ENCODE assay signal across 15 cellular contexts in the genomic region with DNA sequence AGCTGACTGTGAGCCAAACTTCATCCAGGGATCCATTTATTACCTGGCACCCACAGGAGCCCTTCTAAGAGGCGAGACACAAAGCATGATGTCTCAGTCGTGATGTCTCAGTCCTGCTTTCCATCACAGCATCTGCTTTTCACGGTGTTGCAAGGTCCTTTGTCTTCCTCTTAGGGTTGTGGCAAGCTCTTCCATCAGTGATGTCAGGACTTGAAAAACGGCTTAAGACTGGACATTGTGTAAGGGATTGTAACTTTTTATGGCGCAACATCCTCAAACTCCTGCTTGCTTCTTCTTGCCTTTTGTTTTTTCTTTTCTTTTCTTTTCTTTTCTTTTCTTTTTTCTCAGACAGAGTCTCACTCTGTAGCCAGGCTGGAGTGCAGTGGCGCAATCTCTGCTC.
"Had no signal": no experiment of that assay in that cellular context is flagged by ENCODE, and none has a peak within 500 bp of the region (broad histone marks: within the 10 kb centered on the region; RNA-seq: fewer than 3 reads in every experiment).

No MANE protein-coding gene starts in this region.

- H3K36me3 Mint-ChIP-seq: activated naive CD4-positive, alpha-beta T cell treated with anti-CD3 and anti-CD28 coated beads, Interleukin-2, amount 50 U/mL, for 24 hours; naive B cell; stimulated activated effector memory CD8-positive, alpha-beta T cell treated with anti-CD3 and anti-CD28 coated beads, Interleukin-12 subunit alpha, Interleukin-12 subunit beta, amount 100 ng/mL, for 72 hours had no signal

- ATAC-seq: lower lobe of right lung; stimulated activated effector memory CD8-positive, alpha-beta T cell treated with anti-CD3 and anti-CD28 coated beads, Interleukin-12 subunit alpha, Interleukin-12 subunit beta, amount 100 ng/mL, for 72 hours had no signal

- H3K9me3 Mint-ChIP-seq: activated naive CD4-positive, alpha-beta T cell treated with anti-CD3 and anti-CD28 coated beads, Interleukin-2, amount 50 U/mL, for 24 hours; activated T-cell treated with anti-CD3 and anti-CD28 coated beads, Interleukin-2, amount 50 U/mL, for 24 hours; stimulated activated effector memory CD8-positive, alpha-beta T cell treated with anti-CD3 and anti-CD28 coated beads, Interleukin-12 subunit alpha, Interleukin-12 subunit beta, amount 100 ng/mL, for 72 hours had no signal

- H3K27ac ChIP-seq: esophagus squamous epithelium, lower lobe of right lung, right atrium auricular region, thyroid gland, uterus had no signal

- H3K27me3 ChIP-seq: esophagus squamous epithelium, right atrium auricular region, thyroid gland, uterus had no signal

- H3K27ac Mint-ChIP-seq: activated naive CD4-positive, alpha-beta T cell treated with anti-CD3 and anti-CD28 coated beads, Interleukin-2, amount 50 U/mL, for 24 hours; activated T-cell treated with anti-CD3 and anti-CD28 coated beads, Interleukin-2, amount 50 U/mL, for 24 hours; naive B cell; stimulated activated effector memory CD8-positive, alpha-beta T cell treated with anti-CD3 and anti-CD28 coated beads, Interleukin-12 subunit alpha, Interleukin-12 subunit beta, amount 100 ng/mL, for 72 hours had no signal

- H3K4me3 Mint-ChIP-seq: activated naive CD4-positive, alpha-beta T cell treated with anti-CD3 and anti-CD28 coated beads, Interleukin-2, amount 50 U/mL, for 24 hours; activated T-cell treated with anti-CD3 and anti-CD28 coated beads, Interleukin-2, amount 50 U/mL, for 24 hours; naive B cell; stimulated activated effector memory CD8-positive, alpha-beta T cell treated with anti-CD3 and anti-CD28 coated beads, Interleukin-12 subunit alpha, Interleukin-12 subunit beta, amount 100 ng/mL, for 72 hours had no signal

- H3K4me1 ChIP-seq: esophagus squamous epithelium, lower lobe of right lung, right atrium auricular region, thyroid gland had no signal

- H3K4me3 ChIP-seq: esophagus squamous epithelium, lower lobe of right lung, right atrium auricular region, thyroid gland, uterus had no signal

- H3K4me1 Mint-ChIP-seq: activated naive CD4-positive, alpha-beta T cell treated with anti-CD3 and anti-CD28 coated beads, Interleukin-2, amount 50 U/mL, for 24 hours; naive B cell; stimulated activated effector memory CD8-positive, alpha-beta T cell treated with anti-CD3 and anti-CD28 coated beads, Interleukin-12 subunit alpha, Interleukin-12 subunit beta, amount 100 ng/mL, for 72 hours had no signal

- DNase-seq: activated CD4-positive, alpha-beta T cell treated with anti-CD3 and anti-CD28 coated beads, Interleukin-2, amount 50 U/mL, for 4 hours; activated CD4-positive, CD25-positive, alpha-beta regulatory T cell treated with anti-CD3 and anti-CD28 coated beads, Interleukin-2, amount 50 U/mL, for 72 hours; activated effector memory CD4-positive, alpha-beta T cell treated with Interleukin-2 at 50 U/mL for 16 hours; activated T-cell treated with anti-CD3 and anti-CD28 coated beads, Interleukin-2, amount 50 U/mL, for 24 hours; esophagus squamous epithelium; hypothalamus; lower lobe of right lung; naive B cell; posterior cingulate gyrus; T-helper 9 cell; thyroid gland; uterus had no signal

- H3K9me3 ChIP-seq: esophagus squamous epithelium, lower lobe of right lung, right atrium auricular region, thyroid gland, uterus had no signal

- H3K27me3 Mint-ChIP-seq: activated naive CD4-positive, alpha-beta T cell treated with anti-CD3 and anti-CD28 coated beads, Interleukin-2, amount 50 U/mL, for 24 hours; activated T-cell treated with anti-CD3 and anti-CD28 coated beads, Interleukin-2, amount 50 U/mL, for 24 hours; naive B cell had no signal

- H3K36me3 ChIP-seq: esophagus squamous epithelium, lower lobe of right lung, right atrium auricular region, thyroid gland, uterus had no signal
